13 cellular contexts compared by ENCODE assay signal in the genomic region with DNA sequence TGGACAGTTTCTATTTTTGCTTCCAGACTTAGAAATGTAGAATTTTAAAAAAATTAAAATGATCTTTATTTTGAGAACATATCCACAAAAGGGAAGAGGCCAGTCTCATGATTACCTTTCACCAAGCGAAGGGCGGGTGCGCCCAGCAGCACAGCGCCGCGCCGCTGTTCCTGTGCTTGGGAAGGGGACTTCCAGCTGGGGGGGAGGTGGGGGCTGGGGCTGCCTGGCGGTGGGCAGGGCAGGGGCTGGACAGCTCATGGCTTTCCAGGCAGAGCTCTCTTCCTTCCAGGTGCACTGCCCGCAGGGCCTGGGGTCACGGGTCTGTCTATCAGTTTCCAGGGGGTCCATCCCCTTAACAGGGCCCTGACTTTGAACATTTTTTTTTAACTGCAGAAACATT.
"Had no signal": no experiment of that assay in that cellular context is flagged by ENCODE, and none has a peak within 500 bp of the region (broad histone marks: within the 10 kb centered on the region; RNA-seq: fewer than 3 reads in every experiment).

No MANE protein-coding gene starts in this region.

- H3K36me3 Mint-ChIP-seq: activated naive CD4-positive, alpha-beta T cell treated with anti-CD3 and anti-CD28 coated beads, Interleukin-2, amount 50 U/mL, for 24 hours had no signal

- H3K9me3 ChIP-seq: gastroesophageal sphincter, pancreas, stomach, thyroid gland, vagina had no signal

- DNase-seq: activated T-cell treated with anti-CD3 and anti-CD28 coated beads, Interleukin-2, amount 50 U/mL, for 1 hour; brain microvascular endothelial cell; pancreas; stomach; thyroid gland had no signal

- H3K4me2 ChIP-seq: hepatocyte had no signal

- FAIRE-seq: pancreas had no signal

- H2AFZ ChIP-seq: hepatocyte had no signal

- H3K9me3 Mint-ChIP-seq: activated naive CD4-positive, alpha-beta T cell treated with anti-CD3 and anti-CD28 coated beads, Interleukin-2, amount 50 U/mL, for 24 hours; nephron progenitor cell had no signal

- H3K4me3 Mint-ChIP-seq: activated naive CD4-positive, alpha-beta T cell treated with anti-CD3 and anti-CD28 coated beads, Interleukin-2, amount 50 U/mL, for 24 hours had no signal

- H3K79me2 ChIP-seq: hepatocyte had no signal

- H3K27me3 Mint-ChIP-seq: activated naive CD4-positive, alpha-beta T cell treated with anti-CD3 and anti-CD28 coated beads, Interleukin-2, amount 50 U/mL, for 24 hours had no signal

- H3K4me1 Mint-ChIP-seq: activated naive CD4-positive, alpha-beta T cell treated with anti-CD3 and anti-CD28 coated beads, Interleukin-2, amount 50 U/mL, for 24 hours had no signal

- H3K27ac ChIP-seq: brain microvascular endothelial cell, hepatocyte, pancreas, stomach, thyroid gland, vagina had no signal

- H3K36me3 ChIP-seq: brain microvascular endothelial cell, pancreas, thyroid gland, vagina had no signal

- H3K4me3 ChIP-seq: gastroesophageal sphincter, hepatocyte, lung, pancreas, skin epidermis, stomach, thyroid gland, vagina had no signal

- H3K27ac Mint-ChIP-seq: activated naive CD4-positive, alpha-beta T cell treated with anti-CD3 and anti-CD28 coated beads, Interleukin-2, amount 50 U/mL, for 24 hours had no signal

- H3K4me1 ChIP-seq: pancreas had no signal

- H3K27me3 ChIP-seq: brain microvascular endothelial cell, gastroesophageal sphincter, hepatocyte, pancreas, stomach, thyroid gland, vagina had no signal

- ATAC-seq: activated CD4-positive, CD25-positive, alpha-beta regulatory T cell treated with anti-CD3 and anti-CD28 coated beads, Interleukin-2, amount 50 U/mL, for 24 hours; gastroesophageal sphincter had no signal
